In the genomic region with DNA sequence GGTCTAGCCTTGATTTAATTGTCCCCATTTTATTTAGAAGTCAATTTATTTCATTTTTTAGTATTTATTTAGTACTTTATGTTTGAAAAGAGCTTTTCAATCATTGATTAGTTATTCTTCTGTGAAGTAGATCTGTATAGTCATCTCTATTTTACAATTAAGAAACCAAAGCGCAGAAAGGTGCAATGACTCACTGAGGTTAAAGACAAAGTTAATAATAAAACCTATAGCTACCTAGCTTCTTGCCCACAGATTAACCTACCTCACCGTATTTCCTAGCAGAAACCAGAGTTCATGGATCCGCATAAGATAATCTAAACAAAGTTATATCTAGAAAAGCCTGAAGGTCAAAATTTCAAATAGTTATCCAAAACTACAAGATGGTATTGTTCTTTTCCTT, we compare ENCODE assay signal across 21 cellular contexts.
DNase-seq lines count a peak whose midpoint lies in the region; ATAC-seq, FAIRE-seq and TF ChIP-seq lines count a peak whose summit lies in the region.
"Had no signal": no experiment of that assay in that cellular context is flagged by ENCODE, and none has a peak within 500 bp of the region (broad histone marks: within the 10 kb centered on the region; RNA-seq: fewer than 3 reads in every experiment).

No MANE protein-coding gene starts in this region.

- no peak for TF ChIP-seq RAD21 in GM12878 (IDR thresholded peaks at IDR 0.05; ENCODE audit: insufficient read depth, low read depth, low read length)

- RAD21 ChIA-PET in GM12878 (lab: Charles Lee; ENCODE audit: unreplicated experiment): no interaction called here

- H3K79me2 ChIP-seq in GM12878 (ENCODE audit: control insufficient read depth, insufficient read depth, low read length): no peaks in the 10 kb centered on the region

- no peak overlapping the region for H2AFZ ChIP-seq in GM12878 (ENCODE audit: control insufficient read depth, low read depth, low read length)

- TF ChIP-seq CTCF in GM12878 (IDR thresholded peaks at IDR 0.05 in 2 of 3, conservative IDR thresholded peaks at IDR 0.05 in 1 of 3; ENCODE audit: control insufficient read depth in 2 of 3, extremely low read depth in 1 of 3, insufficient read depth in 1 of 3, low read depth in 3 of 3, low read length in 3 of 3) (no peak), RWPE1 (conservative IDR thresholded peaks at IDR 0.05; ENCODE audit: low read depth) (no peak), ovary (IDR thresholded peaks at IDR 0.05) (no peak)

- CTCF ChIA-PET in GM12878 (lab: Yijun Ruan, JAX) (no interaction called here), RWPE1 (lab: Yijun Ruan, JAX) (no interaction called here)

- no TSS peak for BruUV-seq in GM12878 (replicated peaks; lab: Mats Ljungman, UMichigan)

- H3K36me3 ChIP-seq in GM12878 (ENCODE audit: control insufficient read depth in 2 of 2, insufficient read depth in 2 of 2, low read length in 1 of 2): no peaks in the 10 kb centered on the region
- H3K36me3 ChIP-seq in ovary: no peaks in the 10 kb centered on the region
- H3K36me3 ChIP-seq: BE2C, HAP-1 had no signal

- H3K4me1 ChIP-seq in GM12878 (ENCODE audit: control insufficient read depth, insufficient read depth, low read length) (no peaks in the 10 kb centered on the region), ovary (ENCODE audit: insufficient read depth) (no peaks in the 10 kb centered on the region)
- H3K4me1 ChIP-seq: BE2C, HAP-1 had no signal

- no peak overlapping the region for H3K4me2 ChIP-seq in GM12878 (ENCODE audit: control insufficient read depth, insufficient read depth)
- H3K4me2 ChIP-seq: KMS-11 had no signal

- in situ Hi-C loops in Caki2 (cut with HindIII; ENCODE audit: low pct_unique_long_range_greater_than_20kb, low sequenced_read_pairs): no loop called here
- in situ Hi-C loops in GM12878 (cut with MboI): no loop called here

- POLR2A ChIA-PET in GM12878 (lab: Charles Lee): no interaction called here
- POLR2A ChIA-PET in RWPE1 (lab: Yijun Ruan, JAX; ENCODE audit: low non-redundant PET): no interaction called here

- H3K27me3 ChIP-seq in GM12878 (replicated peaks in 1 of 2; ENCODE audit: control insufficient read depth in 2 of 2, insufficient read depth in 2 of 2, low read length in 1 of 2): no peaks in the 10 kb centered on the region; a peak in 1 of 4 replicates
- no peaks in the 10 kb centered on the region for H3K27me3 ChIP-seq in ovary
- H3K27me3 ChIP-seq: BE2C had no signal

- no peak for FAIRE-seq in GM12878 (lab: Jason Lieb, UNC)
- FAIRE-seq: D721Med, G401.6, GM12892, H1, HepG2, HTR-8/SVneo had no signal

- DNase-seq in Caki2 (ENCODE audit: low read depth) (peak; percentile 43), GM12878 (ENCODE audit: low read depth, low spot score) (no peak), NCI-H82 (lab: John Stamatoyannopoulos, UW) (no peak), RWPE1 (ENCODE audit: low spot score) (no peak), NCI-H146 treated with DMSO at 0.1 percent for 48 hours (lab: John Stamatoyannopoulos, UW; ENCODE audit: unreplicated experiment) (no peak), ovary (no peak)
- DNase-seq: BE2C; CD4-positive, alpha-beta memory T cell; DMS153; DMS79 treated with DMSO at 0.1 percent for 48 hours; EL had no signal

- SMC1A ChIA-PET in GM12878 (lab: Charles Lee; ENCODE audit: uncharacterized antibody, unreplicated experiment): interaction anchor here (0.8 kb wide), 1 partner anchor 363 kb away, joined by 3 read pairs; no protein-coding TSS in a partner anchor

- no peak overlapping the region for H3K9ac ChIP-seq in GM12878 (ENCODE audit: control insufficient read depth, insufficient read depth, low read length)
- H3K9ac ChIP-seq: KMS-11 had no signal

- no peak for TF ChIP-seq POLR2A in GM12878 (IDR thresholded peaks at IDR 0.05; ENCODE audit: low read depth, low read length)
- no peak for TF ChIP-seq POLR2A in ovary (IDR thresholded peaks at IDR 0.05)

- intact Hi-C loops in GM12878 (cut with micrococcal nuclease; ENCODE audit: unreplicated experiment): no loop called here
- intact Hi-C loops in ovary (cut with DNase I): no loop called here

- no peaks in the 10 kb centered on the region for H4K20me1 ChIP-seq in GM12878 (ENCODE audit: control insufficient read depth, insufficient read depth)

- peak; percentile 74 for ATAC-seq in GM19463 (IDR thresholded peaks at IDR 0.05; ENCODE audit: unreplicated experiment)
- ATAC-seq in GM12878: peak; percentile 24; the same call in 1 of the 3 replicates
- ATAC-seq: HepG2 had no signal

- no peaks in the 10 kb centered on the region for H3K9me3 ChIP-seq in GM12878 (replicated peaks; ENCODE audit: control insufficient read depth, insufficient read depth, low read length)
- no peaks in the 10 kb centered on the region for H3K9me3 ChIP-seq in ovary
- H3K9me3 ChIP-seq: BE2C, HAP-1 had no signal

- H3K4me3 ChIP-seq in GM12878 (no peak overlapping the region), ovary (no peak overlapping the region)
- H3K4me3 ChIP-seq: HAP-1 had no signal

- WGBS in GM12878 (ENCODE audit: insufficient coverage, insufficient replicate concordance, low lambda C conversion rate, missing lambda C conversion rate): 42% methylated on average over 3 of the region's 3 CpGs
- 48 to 59% (median 52%) methylated on average over 3 of the region's 3 CpGs for WGBS in ovary, 3 donors

- no peak overlapping the region for H3K27ac ChIP-seq in GM12878 (ENCODE audit: control insufficient read depth, insufficient read depth)
- H3K27ac ChIP-seq in RWPE1: no peak overlapping the region
- H3K27ac ChIP-seq in ovary: no peak overlapping the region
- H3K27ac ChIP-seq: C4-2B, KMS-11 had no signal

- no peak for TF ChIP-seq EP300 in GM12878 (IDR thresholded peaks at IDR 0.05; ENCODE audit: borderline replicate concordance in 1 of 2, control insufficient read depth in 1 of 2, low read depth in 2 of 2, low read length in 2 of 2)
- no peak for TF ChIP-seq EP300 in ovary (IDR thresholded peaks at IDR 0.05)

TF ChIP-seq in GM12878, 131 proteins besides CTCF, POLR2A, EP300 and RAD21 (continues in another document):
- TF ChIP-seq, protein P1, sequence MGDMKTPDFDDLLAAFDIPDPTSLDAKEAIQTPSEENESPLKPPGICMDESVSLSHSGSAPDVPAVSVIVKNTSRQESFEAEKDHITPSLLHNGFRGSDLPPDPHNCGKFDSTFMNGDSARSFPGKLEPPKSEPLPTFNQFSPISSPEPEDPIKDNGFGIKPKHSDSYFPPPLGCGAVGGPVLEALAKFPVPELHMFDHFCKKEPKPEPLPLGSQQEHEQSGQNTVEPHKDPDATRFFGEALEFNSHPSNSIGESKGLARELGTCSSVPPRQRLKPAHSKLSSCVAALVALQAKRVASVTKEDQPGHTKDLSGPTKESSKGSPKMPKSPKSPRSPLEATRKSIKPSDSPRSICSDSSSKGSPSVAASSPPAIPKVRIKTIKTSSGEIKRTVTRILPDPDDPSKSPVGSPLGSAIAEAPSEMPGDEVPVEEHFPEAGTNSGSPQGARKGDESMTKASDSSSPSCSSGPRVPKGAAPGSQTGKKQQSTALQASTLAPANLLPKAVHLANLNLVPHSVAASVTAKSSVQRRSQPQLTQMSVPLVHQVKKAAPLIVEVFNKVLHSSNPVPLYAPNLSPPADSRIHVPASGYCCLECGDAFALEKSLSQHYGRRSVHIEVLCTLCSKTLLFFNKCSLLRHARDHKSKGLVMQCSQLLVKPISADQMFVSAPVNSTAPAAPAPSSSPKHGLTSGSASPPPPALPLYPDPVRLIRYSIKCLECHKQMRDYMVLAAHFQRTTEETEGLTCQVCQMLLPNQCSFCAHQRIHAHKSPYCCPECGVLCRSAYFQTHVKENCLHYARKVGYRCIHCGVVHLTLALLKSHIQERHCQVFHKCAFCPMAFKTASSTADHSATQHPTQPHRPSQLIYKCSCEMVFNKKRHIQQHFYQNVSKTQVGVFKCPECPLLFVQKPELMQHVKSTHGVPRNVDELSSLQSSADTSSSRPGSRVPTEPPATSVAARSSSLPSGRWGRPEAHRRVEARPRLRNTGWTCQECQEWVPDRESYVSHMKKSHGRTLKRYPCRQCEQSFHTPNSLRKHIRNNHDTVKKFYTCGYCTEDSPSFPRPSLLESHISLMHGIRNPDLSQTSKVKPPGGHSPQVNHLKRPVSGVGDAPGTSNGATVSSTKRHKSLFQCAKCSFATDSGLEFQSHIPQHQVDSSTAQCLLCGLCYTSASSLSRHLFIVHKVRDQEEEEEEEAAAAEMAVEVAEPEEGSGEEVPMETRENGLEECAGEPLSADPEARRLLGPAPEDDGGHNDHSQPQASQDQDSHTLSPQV (IDR thresholded peaks at IDR 0.05): no peak
- TF ChIP-seq, protein P2, sequence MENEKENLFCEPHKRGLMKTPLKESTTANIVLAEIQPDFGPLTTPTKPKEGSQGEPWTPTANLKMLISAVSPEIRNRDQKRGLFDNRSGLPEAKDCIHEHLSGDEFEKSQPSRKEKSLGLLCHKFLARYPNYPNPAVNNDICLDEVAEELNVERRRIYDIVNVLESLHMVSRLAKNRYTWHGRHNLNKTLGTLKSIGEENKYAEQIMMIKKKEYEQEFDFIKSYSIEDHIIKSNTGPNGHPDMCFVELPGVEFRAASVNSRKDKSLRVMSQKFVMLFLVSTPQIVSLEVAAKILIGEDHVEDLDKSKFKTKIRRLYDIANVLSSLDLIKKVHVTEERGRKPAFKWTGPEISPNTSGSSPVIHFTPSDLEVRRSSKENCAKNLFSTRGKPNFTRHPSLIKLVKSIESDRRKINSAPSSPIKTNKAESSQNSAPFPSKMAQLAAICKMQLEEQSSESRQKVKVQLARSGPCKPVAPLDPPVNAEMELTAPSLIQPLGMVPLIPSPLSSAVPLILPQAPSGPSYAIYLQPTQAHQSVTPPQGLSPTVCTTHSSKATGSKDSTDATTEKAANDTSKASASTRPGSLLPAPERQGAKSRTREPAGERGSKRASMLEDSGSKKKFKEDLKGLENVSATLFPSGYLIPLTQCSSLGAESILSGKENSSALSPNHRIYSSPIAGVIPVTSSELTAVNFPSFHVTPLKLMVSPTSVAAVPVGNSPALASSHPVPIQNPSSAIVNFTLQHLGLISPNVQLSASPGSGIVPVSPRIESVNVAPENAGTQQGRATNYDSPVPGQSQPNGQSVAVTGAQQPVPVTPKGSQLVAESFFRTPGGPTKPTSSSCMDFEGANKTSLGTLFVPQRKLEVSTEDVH (IDR thresholded peaks at IDR 0.05; ENCODE audit: low read depth, partially characterized antibody): no peak
- TF ChIP-seq, protein P3, sequence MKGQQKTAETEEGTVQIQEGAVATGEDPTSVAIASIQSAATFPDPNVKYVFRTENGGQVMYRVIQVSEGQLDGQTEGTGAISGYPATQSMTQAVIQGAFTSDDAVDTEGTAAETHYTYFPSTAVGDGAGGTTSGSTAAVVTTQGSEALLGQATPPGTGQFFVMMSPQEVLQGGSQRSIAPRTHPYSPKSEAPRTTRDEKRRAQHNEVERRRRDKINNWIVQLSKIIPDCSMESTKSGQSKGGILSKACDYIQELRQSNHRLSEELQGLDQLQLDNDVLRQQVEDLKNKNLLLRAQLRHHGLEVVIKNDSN (IDR thresholded peaks at IDR 0.05; ENCODE audit: borderline replicate concordance, extremely low read length, insufficient read depth, low read depth, low read length): no peak
- TF ChIP-seq EGR1 (IDR thresholded peaks at IDR 0.05; ENCODE audit: borderline replicate concordance in 1 of 2, low read depth in 2 of 2, low read length in 2 of 2) (no peak), FOXK2 (IDR thresholded peaks at IDR 0.05) (no peak), CEBPB (IDR thresholded peaks at IDR 0.05; ENCODE audit: borderline replicate concordance in 1 of 2, low read depth in 2 of 2, low read length in 2 of 2) (no peak), IKZF2 (IDR thresholded peaks at IDR 0.05) (no peak)
